1 cellular context compared by ENCODE assay signal in the genomic region with DNA sequence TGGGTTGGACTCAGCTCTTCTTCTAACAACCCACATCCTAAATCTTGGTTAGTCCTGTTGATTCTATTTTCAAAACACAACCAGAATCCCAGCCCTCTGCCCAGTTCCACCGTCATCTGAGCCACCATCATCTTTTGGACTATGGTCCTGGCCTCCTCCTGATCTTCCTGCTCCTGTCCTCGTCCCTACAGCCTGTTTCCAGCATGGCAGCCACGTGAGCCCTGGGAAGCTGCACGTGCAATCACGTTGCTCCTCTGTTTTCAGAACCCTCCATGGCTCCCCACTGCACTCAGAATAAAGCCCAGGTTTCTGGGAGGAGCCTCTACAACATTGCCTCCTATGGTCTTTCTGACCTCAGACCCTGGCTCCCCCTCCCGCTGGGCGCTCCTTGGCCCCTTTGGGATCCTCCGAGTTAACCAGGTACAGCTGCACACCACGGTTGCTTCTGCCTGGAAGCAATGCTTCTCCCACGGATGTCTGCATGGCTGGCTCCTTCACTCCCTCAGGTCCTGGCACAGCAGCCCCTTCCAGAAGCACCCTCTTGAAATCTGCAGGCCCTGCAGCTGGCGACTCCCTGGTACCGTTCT.
A peak's percentile ranks its signal among the peaks of the same experiment; 100 is the strongest.
TF ChIP-seq lines count a peak whose summit lies in the region.

No MANE protein-coding gene starts in this region.

TF ChIP-seq in K562, 482 proteins besides CTCF, POLR2A, EP300 and RAD21 (continued from another document):
- TF ChIP-seq, protein P1, sequence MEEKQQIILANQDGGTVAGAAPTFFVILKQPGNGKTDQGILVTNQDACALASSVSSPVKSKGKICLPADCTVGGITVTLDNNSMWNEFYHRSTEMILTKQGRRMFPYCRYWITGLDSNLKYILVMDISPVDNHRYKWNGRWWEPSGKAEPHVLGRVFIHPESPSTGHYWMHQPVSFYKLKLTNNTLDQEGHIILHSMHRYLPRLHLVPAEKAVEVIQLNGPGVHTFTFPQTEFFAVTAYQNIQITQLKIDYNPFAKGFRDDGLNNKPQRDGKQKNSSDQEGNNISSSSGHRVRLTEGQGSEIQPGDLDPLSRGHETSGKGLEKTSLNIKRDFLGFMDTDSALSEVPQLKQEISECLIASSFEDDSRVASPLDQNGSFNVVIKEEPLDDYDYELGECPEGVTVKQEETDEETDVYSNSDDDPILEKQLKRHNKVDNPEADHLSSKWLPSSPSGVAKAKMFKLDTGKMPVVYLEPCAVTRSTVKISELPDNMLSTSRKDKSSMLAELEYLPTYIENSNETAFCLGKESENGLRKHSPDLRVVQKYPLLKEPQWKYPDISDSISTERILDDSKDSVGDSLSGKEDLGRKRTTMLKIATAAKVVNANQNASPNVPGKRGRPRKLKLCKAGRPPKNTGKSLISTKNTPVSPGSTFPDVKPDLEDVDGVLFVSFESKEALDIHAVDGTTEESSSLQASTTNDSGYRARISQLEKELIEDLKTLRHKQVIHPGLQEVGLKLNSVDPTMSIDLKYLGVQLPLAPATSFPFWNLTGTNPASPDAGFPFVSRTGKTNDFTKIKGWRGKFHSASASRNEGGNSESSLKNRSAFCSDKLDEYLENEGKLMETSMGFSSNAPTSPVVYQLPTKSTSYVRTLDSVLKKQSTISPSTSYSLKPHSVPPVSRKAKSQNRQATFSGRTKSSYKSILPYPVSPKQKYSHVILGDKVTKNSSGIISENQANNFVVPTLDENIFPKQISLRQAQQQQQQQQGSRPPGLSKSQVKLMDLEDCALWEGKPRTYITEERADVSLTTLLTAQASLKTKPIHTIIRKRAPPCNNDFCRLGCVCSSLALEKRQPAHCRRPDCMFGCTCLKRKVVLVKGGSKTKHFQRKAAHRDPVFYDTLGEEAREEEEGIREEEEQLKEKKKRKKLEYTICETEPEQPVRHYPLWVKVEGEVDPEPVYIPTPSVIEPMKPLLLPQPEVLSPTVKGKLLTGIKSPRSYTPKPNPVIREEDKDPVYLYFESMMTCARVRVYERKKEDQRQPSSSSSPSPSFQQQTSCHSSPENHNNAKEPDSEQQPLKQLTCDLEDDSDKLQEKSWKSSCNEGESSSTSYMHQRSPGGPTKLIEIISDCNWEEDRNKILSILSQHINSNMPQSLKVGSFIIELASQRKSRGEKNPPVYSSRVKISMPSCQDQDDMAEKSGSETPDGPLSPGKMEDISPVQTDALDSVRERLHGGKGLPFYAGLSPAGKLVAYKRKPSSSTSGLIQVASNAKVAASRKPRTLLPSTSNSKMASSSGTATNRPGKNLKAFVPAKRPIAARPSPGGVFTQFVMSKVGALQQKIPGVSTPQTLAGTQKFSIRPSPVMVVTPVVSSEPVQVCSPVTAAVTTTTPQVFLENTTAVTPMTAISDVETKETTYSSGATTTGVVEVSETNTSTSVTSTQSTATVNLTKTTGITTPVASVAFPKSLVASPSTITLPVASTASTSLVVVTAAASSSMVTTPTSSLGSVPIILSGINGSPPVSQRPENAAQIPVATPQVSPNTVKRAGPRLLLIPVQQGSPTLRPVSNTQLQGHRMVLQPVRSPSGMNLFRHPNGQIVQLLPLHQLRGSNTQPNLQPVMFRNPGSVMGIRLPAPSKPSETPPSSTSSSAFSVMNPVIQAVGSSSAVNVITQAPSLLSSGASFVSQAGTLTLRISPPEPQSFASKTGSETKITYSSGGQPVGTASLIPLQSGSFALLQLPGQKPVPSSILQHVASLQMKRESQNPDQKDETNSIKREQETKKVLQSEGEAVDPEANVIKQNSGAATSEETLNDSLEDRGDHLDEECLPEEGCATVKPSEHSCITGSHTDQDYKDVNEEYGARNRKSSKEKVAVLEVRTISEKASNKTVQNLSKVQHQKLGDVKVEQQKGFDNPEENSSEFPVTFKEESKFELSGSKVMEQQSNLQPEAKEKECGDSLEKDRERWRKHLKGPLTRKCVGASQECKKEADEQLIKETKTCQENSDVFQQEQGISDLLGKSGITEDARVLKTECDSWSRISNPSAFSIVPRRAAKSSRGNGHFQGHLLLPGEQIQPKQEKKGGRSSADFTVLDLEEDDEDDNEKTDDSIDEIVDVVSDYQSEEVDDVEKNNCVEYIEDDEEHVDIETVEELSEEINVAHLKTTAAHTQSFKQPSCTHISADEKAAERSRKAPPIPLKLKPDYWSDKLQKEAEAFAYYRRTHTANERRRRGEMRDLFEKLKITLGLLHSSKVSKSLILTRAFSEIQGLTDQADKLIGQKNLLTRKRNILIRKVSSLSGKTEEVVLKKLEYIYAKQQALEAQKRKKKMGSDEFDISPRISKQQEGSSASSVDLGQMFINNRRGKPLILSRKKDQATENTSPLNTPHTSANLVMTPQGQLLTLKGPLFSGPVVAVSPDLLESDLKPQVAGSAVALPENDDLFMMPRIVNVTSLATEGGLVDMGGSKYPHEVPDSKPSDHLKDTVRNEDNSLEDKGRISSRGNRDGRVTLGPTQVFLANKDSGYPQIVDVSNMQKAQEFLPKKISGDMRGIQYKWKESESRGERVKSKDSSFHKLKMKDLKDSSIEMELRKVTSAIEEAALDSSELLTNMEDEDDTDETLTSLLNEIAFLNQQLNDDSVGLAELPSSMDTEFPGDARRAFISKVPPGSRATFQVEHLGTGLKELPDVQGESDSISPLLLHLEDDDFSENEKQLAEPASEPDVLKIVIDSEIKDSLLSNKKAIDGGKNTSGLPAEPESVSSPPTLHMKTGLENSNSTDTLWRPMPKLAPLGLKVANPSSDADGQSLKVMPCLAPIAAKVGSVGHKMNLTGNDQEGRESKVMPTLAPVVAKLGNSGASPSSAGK (IDR thresholded peaks at IDR 0.05): peak; percentile 41
- TF ChIP-seq HNRNPUL1 (IDR thresholded peaks at IDR 0.05; ENCODE audit: low read length): no peak
